ENCODE assay signal across 18 cellular contexts in genomic region chr3:40677321-40677720, GRCh38.
DNase-seq lines count a peak whose midpoint lies in the region; ATAC-seq and TF ChIP-seq lines count a peak whose summit lies in the region.
"Had no signal": no experiment of that assay in that cellular context is flagged by ENCODE, and none has a peak within 500 bp of the region (broad histone marks: within the 10 kb centered on the region; RNA-seq: fewer than 3 reads in every experiment).

No MANE protein-coding gene starts in this region.

- no peaks in the 10 kb centered on the region for H3K79me2 ChIP-seq in neural progenitor cell (ENCODE audit: low read depth)

- H3K27me3 Mint-ChIP-seq in brain (no peaks in the 10 kb centered on the region), neural progenitor cell (ENCODE audit: insufficient read depth, low read depth) (peaks cover 3% of the 10 kb centered on the region)

- H3K9ac ChIP-seq in neural progenitor cell, result no peak overlapping the region
- H3K9ac ChIP-seq: BLaER1 treated with 17β-estradiol and CSF1 and Interleukin-3, amounts not matched to agents 10 nM and 100 nM had no signal

- H3K27me3 ChIP-seq in HAP-1 (ENCODE audit: low read depth), result no peaks in the 10 kb centered on the region
- no peaks in the 10 kb centered on the region for H3K27me3 ChIP-seq in neural progenitor cell
- H3K27me3 ChIP-seq: BLaER1 treated with 17β-estradiol and CSF1 and Interleukin-3, amounts not matched to agents 10 nM and 100 nM had no signal

- in situ Hi-C loops in HAP-1 (cut with MboI; ENCODE audit: low sequenced_read_pairs), result no loop called here

- no peak for TF ChIP-seq CTCF in brain (conservative IDR thresholded peaks at IDR 0.05)
- no peak for TF ChIP-seq CTCF in neural progenitor cell (IDR thresholded peaks at IDR 0.05)

- intact Hi-C loops in Right ventricle myocardium superior (cut with DNase I), result no loop called here

- no peak overlapping the region for H3K4me3 ChIP-seq in HAP-1
- H3K4me3 ChIP-seq in neural progenitor cell, result no peak overlapping the region
- H3K4me3 ChIP-seq: BLaER1 treated with 17β-estradiol and CSF1 and Interleukin-3, amounts not matched to agents 10 nM and 100 nM; GM12878; GM23338 had no signal

- H3K4me2 ChIP-seq in neural progenitor cell, result peak overlapping the region; percentile 66
- H3K4me2 ChIP-seq: BLaER1 treated with 17β-estradiol and CSF1 and Interleukin-3, amounts not matched to agents 10 nM and 100 nM; GM23338 had no signal

- no peak overlapping the region for H2AFZ ChIP-seq in neural progenitor cell (replicated peaks)

- DNase-seq in NCI-H2227 treated with DMSO at 0.1 percent for 48 hours (lab: John Stamatoyannopoulos, UW) (peak; percentile 21), NCI-H2227 (lab: John Stamatoyannopoulos, UW; ENCODE audit: unreplicated experiment) (no peak), HAP-1 (ENCODE audit: low spot score in 2 of 2) (peak; percentile 61 to 86), neural progenitor cell (ENCODE audit: low spot score) (peak; percentile 19), Right ventricle myocardium superior (no peak), anterior cingulate cortex (lab: John Stamatoyannopoulos, UW) (no peak)
- DNase-seq in stimulated activated CD4-positive, alpha-beta T cell treated with anti-CD3 and anti-CD28 coated beads, Interleukin-4, amount 100 ng/mL, for 4 hours, result no peak
- DNase-seq: 8988T; ACHN; Calu3; CD4-positive, CD25-positive, alpha-beta regulatory T cell; DMS 273 treated with DMSO at 0.1 percent for 48 hours; DMS79; H9 had no signal

- H3K4me3 Mint-ChIP-seq in brain (no peak overlapping the region), neural progenitor cell (no peak overlapping the region)
- H3K4me3 Mint-ChIP-seq: CD4-positive, CD25-positive, alpha-beta regulatory T cell; GM23338; H9 had no signal

- H3K36me3 ChIP-seq in HAP-1 (replicated peaks), result no peaks in the 10 kb centered on the region
- H3K36me3 ChIP-seq in neural progenitor cell, result no peaks in the 10 kb centered on the region
- H3K36me3 ChIP-seq: BLaER1 treated with 17β-estradiol and CSF1 and Interleukin-3, amounts not matched to agents 10 nM and 100 nM had no signal

- H3K9me3 ChIP-seq in HAP-1 (no peaks in the 10 kb centered on the region), neural progenitor cell (ENCODE audit: low read depth) (no peaks in the 10 kb centered on the region)

- peaks cover 17% of the 10 kb centered on the region for H3F3A ChIP-seq in neural progenitor cell (ENCODE audit: low read depth)

- H3K27ac Mint-ChIP-seq in brain (peak overlapping the region in 3 of 5 experiments; percentile 28 to 71 (median 41)), neural progenitor cell (peak overlapping the region; percentile 92)
- H3K27ac Mint-ChIP-seq: CD4-positive, CD25-positive, alpha-beta regulatory T cell had no signal

- H3K9me3 Mint-ChIP-seq in brain, result peaks cover 11 to 19% (median 14%) of the 10 kb centered on the region in 5 experiments
- H3K9me3 Mint-ChIP-seq in neural progenitor cell, result peaks cover 15% of the 10 kb centered on the region

- ATAC-seq in Right ventricle myocardium superior (ENCODE audit: poor library complexity), result no peak
- ATAC-seq: GM12878 had no signal

- H4K20me1 ChIP-seq in neural progenitor cell (ENCODE audit: low read depth), result no peaks in the 10 kb centered on the region
- H4K20me1 ChIP-seq: BLaER1 treated with 17β-estradiol and CSF1 and Interleukin-3, amounts not matched to agents 10 nM and 100 nM had no signal

- peaks cover 31% of the 10 kb centered on the region for H3K4me1 ChIP-seq in HAP-1
- peaks cover 19% of the 10 kb centered on the region for H3K4me1 ChIP-seq in neural progenitor cell

- peaks cover 28% of the 10 kb centered on the region for H3K4me1 Mint-ChIP-seq in brain
- H3K4me1 Mint-ChIP-seq in neural progenitor cell, result peaks cover 28% of the 10 kb centered on the region
- H3K4me1 Mint-ChIP-seq: CD4-positive, CD25-positive, alpha-beta regulatory T cell had no signal

- H3K27ac ChIP-seq in neural progenitor cell, result peak overlapping the region; percentile 91
- H3K27ac ChIP-seq: BLaER1 treated with 17β-estradiol and CSF1 and Interleukin-3, amounts not matched to agents 10 nM and 100 nM had no signal

- H3K36me3 Mint-ChIP-seq in brain (no peaks in the 10 kb centered on the region), neural progenitor cell (no peaks in the 10 kb centered on the region)
- H3K36me3 Mint-ChIP-seq: CD4-positive, CD25-positive, alpha-beta regulatory T cell had no signal

Comparison
In these comparisons a context has a peak if more than half of its experiments do, and no peak if none do; other contexts are left out.
1. DNase-seq: peak in NCI-H2227 treated with DMSO at 0.1 percent for 48 hours (single experiment), HAP-1 (2 of 2) and neural progenitor cell (single experiment); none in NCI-H2227 (single experiment), stimulated activated CD4-positive, alpha-beta T cell treated with anti-CD3 and anti-CD28 coated beads, Interleukin-4, amount 100 ng/mL, for 4 hours (0 of 2), Right ventricle myocardium superior (single experiment) and anterior cingulate cortex (0 of 58).